Comparison of ENCODE assay signal across 18 cellular contexts in the genomic region with DNA sequence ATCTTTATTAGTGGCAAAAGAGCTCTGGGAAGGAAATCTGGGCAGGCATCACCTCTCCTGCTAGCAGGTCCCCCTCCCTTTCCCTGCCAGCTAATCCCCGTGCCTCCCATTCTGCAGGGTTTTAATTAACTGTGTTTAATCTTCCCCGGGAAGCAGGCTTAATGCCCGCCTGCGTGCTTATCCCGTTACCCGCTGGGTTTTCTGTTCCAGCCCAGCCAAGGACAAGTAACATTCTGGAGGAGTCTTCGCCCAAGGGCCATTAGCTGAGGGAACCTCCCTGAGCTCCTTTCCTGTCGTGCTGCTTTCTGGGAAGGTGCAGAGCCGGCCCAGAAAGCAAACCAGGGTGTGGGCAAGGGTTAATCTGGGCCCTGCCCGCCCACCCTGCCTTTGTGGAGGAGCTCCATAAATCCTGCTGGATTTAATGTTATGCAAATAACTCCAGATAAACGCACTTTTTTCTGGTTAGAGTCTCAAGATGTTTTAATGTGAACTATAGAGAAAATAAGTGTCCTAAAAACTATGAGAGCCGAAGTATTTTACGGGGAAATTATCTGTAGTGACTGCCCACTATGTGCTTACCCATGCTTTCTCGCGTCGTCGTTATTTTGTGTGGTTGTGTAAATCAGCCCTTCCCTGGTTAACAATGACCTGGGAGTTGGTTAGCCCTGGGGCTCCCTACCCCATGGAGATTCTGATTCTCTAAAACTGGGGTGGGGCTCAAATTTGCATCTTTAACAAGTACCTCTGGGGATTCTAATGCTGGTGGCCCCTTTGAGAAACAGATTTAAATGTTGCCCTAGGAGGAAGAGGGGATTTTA. TPM values are rescaled to one million over a fixed set of nuclear protein-coding genes. Genes with fewer than 3 reads are reported as not detected.
DNase-seq lines count a peak whose midpoint lies in the region; TF ChIP-seq lines count a peak whose summit lies in the region.
"Had no signal": no experiment of that assay in that cellular context is flagged by ENCODE, and none has a peak within 500 bp of the region (broad histone marks: within the 10 kb centered on the region; RNA-seq: fewer than 3 reads in every experiment).

No MANE protein-coding gene starts in this region.

- H3K27ac Mint-ChIP-seq in nephron = peak overlapping the region; percentile 73 to 96 (median 77)
- H3K27ac Mint-ChIP-seq: T-helper 1 cell treated with Interleukin-12 subunit alpha and Interleukin-12 subunit beta and Interleukin-4 antibody, amounts not matched to agents 30 μg/mL and 1 μg/mL, for 36 hours had no signal

- H3K9me3 ChIP-seq in ES-I3 (ENCODE audit: control insufficient read depth, insufficient read depth, low read length) = no peaks in the 10 kb centered on the region
- no peaks in the 10 kb centered on the region for H3K9me3 ChIP-seq in ectodermal cell (ENCODE audit: control insufficient read depth, low read length)
- H3K9me3 ChIP-seq in spleen = no peaks in the 10 kb centered on the region

- TF ChIP-seq POLR2A in spleen (IDR thresholded peaks at IDR 0.05) = no peak

- intact Hi-C loops in spleen (cut with DNase I; ENCODE audit: low total_unique reads) = no loop called here

- H3K9ac ChIP-seq in ES-I3 (ENCODE audit: low read depth, low read length) = peak overlapping the region; percentile 12; the same call in 1 of the 2 replicates

- peak overlapping the region; percentile 1 to 38 (median 34) for H3K4me3 Mint-ChIP-seq in nephron
- H3K4me3 Mint-ChIP-seq: T-helper 1 cell treated with Interleukin-12 subunit alpha and Interleukin-12 subunit beta and Interleukin-4 antibody, amounts not matched to agents 30 μg/mL and 1 μg/mL, for 36 hours had no signal

- H3K9me3 Mint-ChIP-seq in nephron = no peaks in the 10 kb centered on the region
- H3K9me3 Mint-ChIP-seq: T-helper 1 cell treated with Interleukin-12 subunit alpha and Interleukin-12 subunit beta and Interleukin-4 antibody, amounts not matched to agents 30 μg/mL and 1 μg/mL, for 36 hours had no signal

- peaks cover 29% of the 10 kb centered on the region for H3K27me3 Mint-ChIP-seq in nephron (ENCODE audit: low read depth)

- H3K4me3 ChIP-seq in ectodermal cell (ENCODE audit: insufficient read depth, low read depth, low read length) = no peak overlapping the region
- H3K4me3 ChIP-seq in spleen = no peak overlapping the region

- WGBS in ectodermal cell, 2 experiments = 1 to 2% methylated on average over 17 of the region's 17 CpGs
- 87 to 92% (median 88%) methylated on average over 17 of the region's 17 CpGs for WGBS in spleen, 5 donors

- H3K4me1 ChIP-seq in ES-I3 (ENCODE audit: insufficient read depth, low read length) = peaks cover 77% of the 10 kb centered on the region
- peaks cover 81% of the 10 kb centered on the region for H3K4me1 ChIP-seq in ectodermal cell (ENCODE audit: control insufficient read depth, insufficient read depth, low read length)
- peaks cover 0 to 15% (median 2%) of the 10 kb centered on the region in 6 donors for H3K4me1 ChIP-seq in spleen

- H3K27me3 ChIP-seq in ectodermal cell (ENCODE audit: control insufficient read depth, insufficient read depth, low read length, poor library complexity, severe bottlenecking) (no peaks in the 10 kb centered on the region), spleen (replicated peaks in 1 of 7) (peaks cover 0 to 2% (median 0%) of the 10 kb centered on the region in 7 donors)

- peak overlapping the region; percentile 94 for H3K27ac ChIP-seq in ectodermal cell (ENCODE audit: insufficient read depth, low read depth, low read length, poor library complexity, severe bottlenecking)
- H3K27ac ChIP-seq in spleen = no peak overlapping the region

- H3K4me1 Mint-ChIP-seq in nephron = peaks cover 56% of the 10 kb centered on the region

- DNase-seq in NCI-H1048 (lab: John Stamatoyannopoulos, UW) (peak; percentile 20), mucosa of gallbladder (ENCODE audit: low spot score) (no peak), spleen (no peak), NK-92 (lab: John Stamatoyannopoulos, UW; ENCODE audit: unreplicated experiment) (no peak), iPS-NIHi7 (ENCODE audit: extremely low spot score) (no peak)
- DNase-seq: activated effector memory CD4-positive, alpha-beta T cell treated with Interleukin-2 at 50 U/mL for 16 hours; amygdala; foreskin melanocyte; mesenchymal stem cell; stimulated activated CD4-positive, alpha-beta T cell treated with anti-CD3 and anti-CD28 coated beads, Interleukin-4, amount 100 ng/mL, for 24 hours; stimulated activated CD8-positive, alpha-beta memory T cell treated with anti-CD3 and anti-CD28 coated beads, Interleukin-4, amount 100 ng/mL, for 48 hours had no signal

- H3K36me3 Mint-ChIP-seq in nephron (ENCODE audit: low read depth) = no peaks in the 10 kb centered on the region

- H3K36me3 ChIP-seq in ES-I3 (ENCODE audit: insufficient read depth, low read length) = peaks cover 1% of the 10 kb centered on the region; the same call in 1 of the 2 replicates
- no peaks in the 10 kb centered on the region for H3K36me3 ChIP-seq in ectodermal cell (ENCODE audit: control insufficient read depth, insufficient read depth, low read length)
- no peaks in the 10 kb centered on the region for H3K36me3 ChIP-seq in spleen

- no peak for TF ChIP-seq CTCF in nephron (IDR thresholded peaks at IDR 0.05; ENCODE audit: unreplicated experiment in 3 of 3)
- TF ChIP-seq CTCF in spleen (IDR thresholded peaks at IDR 0.05 in 8 of 11, conservative IDR thresholded peaks at IDR 0.05 in 3 of 11) = no peak

RNA-seq across cellular contexts. Expression of a gene that starts 25.9 kb away (rescaled TPM):
- 75.5 TPM for polyA plus RNA-seq in ectodermal cell (2013, experiment 1 of 4)
- polyA plus RNA-seq in ectodermal cell (2013, experiment 2 of 4) = 94.6 TPM
- 44.5 TPM for polyA plus RNA-seq in ectodermal cell (2013, experiment 3 of 4)
- 48.2 TPM for polyA plus RNA-seq in ectodermal cell (2013, experiment 4 of 4)
- total RNA-seq in mucosa of gallbladder (0.37 TPM), spleen (under 1 TPM in 3 of 7 donors, not detected in 4; 0.03 to 0.09 (median 0.03) TPM)
- polyA plus RNA-seq in spleen = under 1 TPM in 2 of 3 donors, not detected in 1; under 0.01 to 0.02 TPM
- total RNA-seq: endothelial cell of umbilical vein, osteoblast, Right ventricle myocardium inferior had no signal
- polyA plus RNA-seq: endothelial cell of umbilical vein had no signal
